9 cellular contexts compared by ENCODE assay signal in the genomic region with DNA sequence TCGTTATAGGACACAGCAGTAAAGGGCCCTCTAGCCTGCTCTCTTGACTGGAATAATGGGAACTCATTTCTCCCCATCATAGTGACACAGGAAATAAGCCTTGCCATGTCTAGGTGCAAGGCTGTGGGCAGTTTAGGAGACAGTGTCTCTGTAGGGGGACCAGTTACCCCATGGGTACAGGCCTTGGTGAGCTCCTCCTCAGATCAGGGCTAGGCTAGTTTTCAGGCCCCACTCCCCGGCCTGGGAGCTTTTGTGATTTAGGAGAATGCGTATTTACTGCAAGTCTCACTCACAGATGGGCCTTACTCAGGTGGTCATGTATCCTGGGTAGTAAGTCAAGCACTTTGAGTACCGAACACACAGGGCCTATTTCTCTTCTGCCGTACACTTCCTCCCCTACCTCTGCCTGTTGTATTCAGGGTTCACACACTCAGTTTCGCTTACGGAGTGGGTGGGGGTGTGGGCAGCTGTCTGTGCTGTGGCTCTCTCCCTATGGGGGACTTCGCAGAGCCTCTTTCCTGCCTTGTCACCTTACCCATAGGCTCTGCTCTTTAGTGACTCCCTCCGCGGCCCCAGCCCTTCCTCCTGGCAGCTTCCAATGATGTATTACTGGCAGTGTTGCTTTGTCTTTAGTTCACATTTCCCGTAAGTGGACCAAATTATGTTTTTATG. TPM values are rescaled to one million over a fixed set of nuclear protein-coding genes. Genes with fewer than 3 reads are reported as not detected.
A peak's percentile ranks its signal among the peaks of the same experiment; 100 is the strongest.
DNase-seq lines count a peak whose midpoint lies in the region; ATAC-seq, FAIRE-seq and TF ChIP-seq lines count a peak whose summit lies in the region.
"Had no signal": no experiment of that assay in that cellular context is flagged by ENCODE, and none has a peak within 500 bp of the region (broad histone marks: within the 10 kb centered on the region; RNA-seq: fewer than 3 reads in every experiment).

No MANE protein-coding gene starts in this region.

- H2AFZ ChIP-seq in astrocyte (ENCODE audit: low read depth, low read length) = no peak overlapping the region

- H3K4me1 Mint-ChIP-seq in astrocyte (ENCODE audit: low read depth, unreplicated experiment) = peaks cover 19% of the 10 kb centered on the region

- 57 to 80% methylated on average over 11 of the region's 11 CpGs for WGBS in sigmoid colon, 2 donors

- H3K4me3 ChIP-seq in NB4 (ENCODE audit: low read depth, low read length) (no peak overlapping the region), astrocyte (ENCODE audit: insufficient read depth, low read depth, low read length) (no peak overlapping the region), sigmoid colon (no peak overlapping the region), vagina (no peak overlapping the region)

- H3K9me3 ChIP-seq in astrocyte (ENCODE audit: insufficient read depth, low read depth, low read length) (no peaks in the 10 kb centered on the region), sigmoid colon (no peaks in the 10 kb centered on the region), vagina (no peaks in the 10 kb centered on the region)

- TF ChIP-seq EP300 in sigmoid colon (IDR thresholded peaks at IDR 0.05) = no peak

- no peaks in the 10 kb centered on the region for H3K9me3 Mint-ChIP-seq in astrocyte (ENCODE audit: unreplicated experiment)

- DNase-seq in NB4 (ENCODE audit: low read depth) (peak; percentile 24), astrocyte (ENCODE audit: low read depth) (no peak), sigmoid colon (no peak), vagina (ENCODE audit: extremely low spot score in 2 of 2) (no peak), NCI-H2196 treated with DMSO at 0.1 percent for 48 hours (lab: John Stamatoyannopoulos, UW; ENCODE audit: unreplicated experiment) (no peak), middle frontal gyrus (ENCODE audit: extremely low spot score, low spot score) (no peak)
- DNase-seq in stimulated activated CD4-positive, alpha-beta T cell treated with anti-CD3 and anti-CD28 coated beads, Interleukin-15, amount 100 ng/mL, for 1 hour (ENCODE audit: low read depth in 1 of 2, low spot score in 1 of 2) = peak; percentile 17 to 22

- H3K4me3 Mint-ChIP-seq in astrocyte (ENCODE audit: unreplicated experiment) = peak overlapping the region; percentile 23

- TF ChIP-seq CTCF in NB4 (IDR thresholded peaks at IDR 0.05; ENCODE audit: low read depth, low read length) (no peak), astrocyte (IDR thresholded peaks at IDR 0.05; ENCODE audit: insufficient read depth, low read depth, low read length) (no peak), sigmoid colon (IDR thresholded peaks at IDR 0.05) (no peak), vagina (IDR thresholded peaks at IDR 0.05) (no peak)

- peaks cover 97% of the 10 kb centered on the region for H3K79me2 ChIP-seq in astrocyte (ENCODE audit: insufficient read depth, low read length)

- H3K27ac Mint-ChIP-seq in astrocyte (ENCODE audit: unreplicated experiment) = no peak overlapping the region

- peak; percentile 49 for ATAC-seq in GM19468 (IDR thresholded peaks at IDR 0.05; ENCODE audit: extremely low read depth, unreplicated experiment)

- H3K27me3 ChIP-seq in astrocyte (ENCODE audit: insufficient read depth, low read length) (no peaks in the 10 kb centered on the region), sigmoid colon (no peaks in the 10 kb centered on the region), vagina (no peaks in the 10 kb centered on the region)

- H3K4me1 ChIP-seq in astrocyte (ENCODE audit: insufficient read depth, low read length) (no peaks in the 10 kb centered on the region), sigmoid colon (peaks cover 0 to 52% (median 44%) of the 10 kb centered on the region in 4 donors), vagina (peaks cover 54% of the 10 kb centered on the region)

- H3K36me3 Mint-ChIP-seq in astrocyte (ENCODE audit: low read depth, unreplicated experiment) = peaks cover 11% of the 10 kb centered on the region

- FAIRE-seq in astrocyte (lab: Jason Lieb, UNC) = no peak

- H3K27me3 Mint-ChIP-seq in astrocyte (ENCODE audit: low read depth, unreplicated experiment) = no peaks in the 10 kb centered on the region

- TF ChIP-seq POLR2A in NB4 (IDR thresholded peaks at IDR 0.05; ENCODE audit: extremely low read depth, insufficient read length) (no peak), sigmoid colon (IDR thresholded peaks at IDR 0.05) (no peak), vagina (IDR thresholded peaks at IDR 0.05) (no peak)

- no peak overlapping the region for H3K4me2 ChIP-seq in astrocyte (ENCODE audit: low read length)

- H3K27ac ChIP-seq in astrocyte (ENCODE audit: low read depth, low read length) (no peak overlapping the region), sigmoid colon (peak overlapping the region in 2 of 4 donors; percentile 24 to 31), vagina (no peak overlapping the region)
- H3K27ac ChIP-seq: epithelial cell of prostate had no signal

- no peak overlapping the region for H3K9ac ChIP-seq in astrocyte (ENCODE audit: low read length)

- peaks cover 91% of the 10 kb centered on the region for H4K20me1 ChIP-seq in astrocyte (ENCODE audit: insufficient read depth, low read length)

- intact Hi-C loops in sigmoid colon (cut with DNase I) = no loop called here
- intact Hi-C loops in vagina (cut with DNase I) = no loop called here

- peaks cover 4% of the 10 kb centered on the region for H3K36me3 ChIP-seq in astrocyte (ENCODE audit: insufficient read depth, low read length)
- peaks cover 0 to 4% (median 0%) of the 10 kb centered on the region in 4 donors for H3K36me3 ChIP-seq in sigmoid colon
- no peaks in the 10 kb centered on the region for H3K36me3 ChIP-seq in vagina

RNA-seq across cellular contexts. Expression of gene FAM193A, which starts 34.2 kb away (rescaled TPM):
- total RNA-seq in astrocyte (27.1 and 28.8 TPM in 2 replicates), sigmoid colon (10 to 100 TPM; 17.4 to 32.4 (median 20.1) TPM), vagina (31.4 TPM)
- polyA plus RNA-seq in sigmoid colon = 10 to 100 TPM in 1 of 3 donors, 1 to 10 TPM in 2; 6.0 to 16.1 (median 6.9) TPM

Comparison
In these comparisons a context has a peak if more than half of its experiments do, and no peak if none do; other contexts are left out.
1. DNase-seq: peak in NB4 (single experiment) and stimulated activated CD4-positive, alpha-beta T cell treated with anti-CD3 and anti-CD28 coated beads, Interleukin-15, amount 100 ng/mL, for 1 hour (2 of 2); none in astrocyte (single experiment), sigmoid colon (single experiment), vagina (0 of 2), NCI-H2196 treated with DMSO at 0.1 percent for 48 hours (single experiment) and middle frontal gyrus (single experiment).